ENCODE assay signal across 27 cellular contexts in the genomic region with DNA sequence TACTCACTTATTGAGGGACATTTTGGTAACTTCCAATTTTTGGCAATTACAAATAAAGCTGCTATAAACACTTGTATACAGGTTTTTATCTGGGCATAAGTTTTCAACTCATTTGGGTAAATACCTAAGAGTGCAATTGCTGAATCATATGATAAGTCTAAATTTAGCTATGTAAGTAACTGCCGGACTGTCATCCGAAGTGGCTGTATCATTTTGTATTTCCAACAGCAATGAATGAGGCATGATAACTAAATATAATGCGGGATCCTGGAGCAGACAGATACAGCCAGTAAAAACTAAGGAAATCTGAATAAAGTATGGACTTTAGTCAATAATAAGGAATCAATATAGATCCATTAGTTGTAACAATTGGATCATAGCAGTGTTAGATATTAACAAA.
"Had no signal": no experiment of that assay in that cellular context is flagged by ENCODE, and none has a peak within 500 bp of the region (broad histone marks: within the 10 kb centered on the region; RNA-seq: fewer than 3 reads in every experiment).

No MANE protein-coding gene starts in this region.

- H3K4me1 Mint-ChIP-seq: neural crest cell; stimulated activated effector memory CD8-positive, alpha-beta T cell treated with anti-CD3 and anti-CD28 coated beads, Interleukin-12 subunit alpha, Interleukin-12 subunit beta, amount 100 ng/mL, for 72 hours had no signal

- H3K4me3 Mint-ChIP-seq: immature natural killer cell; naive thymus-derived CD8-positive, alpha-beta T cell; nephron; neural crest cell; stimulated activated effector memory CD8-positive, alpha-beta T cell treated with anti-CD3 and anti-CD28 coated beads, Interleukin-12 subunit alpha, Interleukin-12 subunit beta, amount 100 ng/mL, for 72 hours; stimulated activated naive CD8-positive, alpha-beta T cell treated with anti-CD3 and anti-CD28 coated beads, Interleukin-15, Interleukin-2, amounts not matched to agents 100 ng/mL and 50 ng/mL, for 24 hours had no signal

- H3K27ac Mint-ChIP-seq: immature natural killer cell; naive thymus-derived CD8-positive, alpha-beta T cell; nephron; stimulated activated effector memory CD8-positive, alpha-beta T cell treated with anti-CD3 and anti-CD28 coated beads, Interleukin-12 subunit alpha, Interleukin-12 subunit beta, amount 100 ng/mL, for 72 hours; stimulated activated naive CD8-positive, alpha-beta T cell treated with anti-CD3 and anti-CD28 coated beads, Interleukin-15, Interleukin-2, amounts not matched to agents 100 ng/mL and 50 ng/mL, for 24 hours had no signal

- H3K4me3 ChIP-seq: lower lobe of right lung, pancreas, psoas muscle, skin epidermis, suprapubic skin, thoracic aorta, tibial artery, upper lobe of right lung had no signal

- H3K36me3 ChIP-seq: lower lobe of right lung, pancreas, suprapubic skin, thoracic aorta, tibial artery, upper lobe of right lung had no signal

- H3K27me3 ChIP-seq: pancreas, suprapubic skin, upper lobe of right lung had no signal

- H3K9me3 ChIP-seq: lower lobe of right lung, pancreas, psoas muscle, suprapubic skin, thoracic aorta, upper lobe of right lung had no signal

- H3K9me3 Mint-ChIP-seq: nephron; stimulated activated effector memory CD8-positive, alpha-beta T cell treated with anti-CD3 and anti-CD28 coated beads, Interleukin-12 subunit alpha, Interleukin-12 subunit beta, amount 100 ng/mL, for 72 hours; stimulated activated naive CD8-positive, alpha-beta T cell treated with anti-CD3 and anti-CD28 coated beads, Interleukin-15, Interleukin-2, amounts not matched to agents 100 ng/mL and 50 ng/mL, for 24 hours had no signal

- DNase-seq: hypothalamus; immature natural killer cell; kidney; lower lobe of right lung; mammary epithelial cell; mesenchymal stem cell; naive thymus-derived CD8-positive, alpha-beta T cell; nucleus accumbens; pancreas; posterior cingulate gyrus; psoas muscle; stimulated activated CD4-positive, alpha-beta T cell treated with anti-CD3 and anti-CD28 coated beads, Interleukin-12 subunit alpha, Interleukin-12 subunit beta, amount 100 ng/mL, for 4 hours; stimulated activated CD4-positive, alpha-beta T cell treated with anti-CD3 and anti-CD28 coated beads, Interleukin-15, amount 100 ng/mL, for 24 hours; stimulated activated CD4-positive, alpha-beta T cell treated with anti-CD3 and anti-CD28 coated beads, Interleukin-2, amount 100 ng/mL, for 24 hours; stimulated activated CD4-positive, alpha-beta T cell treated with anti-CD3 and anti-CD28 coated beads, Interleukin-4, amount 100 ng/mL, for 1 hour; stimulated activated naive CD4-positive, alpha-beta T cell; tibial artery; trophoblast cell; upper lobe of right lung had no signal

- ATAC-seq: lower lobe of right lung; naive thymus-derived CD8-positive, alpha-beta T cell; pancreas; psoas muscle; sciatic nerve; stimulated activated effector memory CD8-positive, alpha-beta T cell treated with anti-CD3 and anti-CD28 coated beads, Interleukin-12 subunit alpha, Interleukin-12 subunit beta, amount 100 ng/mL, for 72 hours; upper lobe of right lung had no signal

- H3K36me3 Mint-ChIP-seq: immature natural killer cell; stimulated activated effector memory CD8-positive, alpha-beta T cell treated with anti-CD3 and anti-CD28 coated beads, Interleukin-12 subunit alpha, Interleukin-12 subunit beta, amount 100 ng/mL, for 72 hours had no signal

- H3K4me1 ChIP-seq: lower lobe of right lung, pancreas, psoas muscle, suprapubic skin, tibial artery, upper lobe of right lung had no signal

- H3K27ac ChIP-seq: lower lobe of right lung, pancreas, psoas muscle, skin epidermis, suprapubic skin, thoracic aorta, tibial artery, upper lobe of right lung had no signal
